Comparison of ENCODE assay signal across 21 cellular contexts in genomic region chr4:157997296-157997695, GRCh38.
"Had no signal": no experiment of that assay in that cellular context is flagged by ENCODE, and none has a peak within 500 bp of the region (broad histone marks: within the 10 kb centered on the region; RNA-seq: fewer than 3 reads in every experiment).

No MANE protein-coding gene starts in this region.

- H3K9me3 Mint-ChIP-seq: activated naive CD8-positive, alpha-beta T cell treated with anti-CD3 and anti-CD28 coated beads, Interleukin-2, amount 10 ng/mL, durations not matched to agents 7 days and 5 days had no signal

- ATAC-seq: activated CD8-positive, alpha-beta T cell treated with anti-CD3 and anti-CD28 coated beads, Interleukin-2, amount 10 ng/mL, durations not matched to agents 7 days and 5 days had no signal

- H3K27ac ChIP-seq: PC-9, SJCRH30, WERI-Rb-1 had no signal

- H3K27me3 Mint-ChIP-seq: activated naive CD8-positive, alpha-beta T cell treated with anti-CD3 and anti-CD28 coated beads, Interleukin-2, amount 10 ng/mL, durations not matched to agents 7 days and 5 days had no signal

- H2AFZ ChIP-seq: PC-9 had no signal

- H3K4me1 ChIP-seq: SJCRH30 had no signal

- H3K27me3 ChIP-seq: adrenal gland, SJCRH30 had no signal

- DNase-seq: activated CD4-positive, alpha-beta T cell treated with anti-CD3 and anti-CD28 coated beads for 4 hours; activated CD4-positive, alpha-beta T cell treated with anti-CD3 and anti-CD28 coated beads, Interleukin-2, amount 50 U/mL, for 4 hours; activated CD8-positive, alpha-beta memory T cell treated with anti-CD3 and anti-CD28 coated beads, Interleukin-2, amount 50 U/mL, for 48 hours; activated CD8-positive, alpha-beta T cell treated with anti-CD3 and anti-CD28 coated beads, Interleukin-2, amount 10 ng/mL, durations not matched to agents 7 days and 5 days; activated naive CD4-positive, alpha-beta T cell treated with anti-CD3 and anti-CD28 coated beads, Interleukin-2, amount 50 U/mL, for 16 hours; activated naive CD8-positive, alpha-beta T cell treated with anti-CD3 and anti-CD28 coated beads, Interleukin-2, amount 10 ng/mL, durations not matched to agents 7 days and 5 days; activated T-cell treated with anti-CD3 and anti-CD28 coated beads, Interleukin-2, amount 50 U/mL, for 1 hour; adrenal gland; anterior cingulate cortex; MM.1S; NCI-H1105; NCI-H1436; NCI-H1694 treated with DMSO at 0.1 percent for 48 hours; NCI-H2029 treated with DMSO at 0.1 percent for 48 hours; NCI-H510A treated with DMSO at 0.1 percent for 48 hours; NCI-H69; PC-9; SJCRH30; SK-N-SH; T-helper 1 cell; WERI-Rb-1 had no signal

- H3K4me3 Mint-ChIP-seq: activated CD8-positive, alpha-beta T cell treated with anti-CD3 and anti-CD28 coated beads, Interleukin-2, amount 10 ng/mL, durations not matched to agents 7 days and 5 days; activated naive CD8-positive, alpha-beta T cell treated with anti-CD3 and anti-CD28 coated beads, Interleukin-2, amount 10 ng/mL, durations not matched to agents 7 days and 5 days had no signal

- H3K27ac Mint-ChIP-seq: activated CD8-positive, alpha-beta T cell treated with anti-CD3 and anti-CD28 coated beads, Interleukin-2, amount 10 ng/mL, durations not matched to agents 7 days and 5 days; activated naive CD8-positive, alpha-beta T cell treated with anti-CD3 and anti-CD28 coated beads, Interleukin-2, amount 10 ng/mL, durations not matched to agents 7 days and 5 days had no signal

- H3K4me1 Mint-ChIP-seq: activated naive CD8-positive, alpha-beta T cell treated with anti-CD3 and anti-CD28 coated beads, Interleukin-2, amount 10 ng/mL, durations not matched to agents 7 days and 5 days had no signal

- H3K36me3 Mint-ChIP-seq: activated naive CD8-positive, alpha-beta T cell treated with anti-CD3 and anti-CD28 coated beads, Interleukin-2, amount 10 ng/mL, durations not matched to agents 7 days and 5 days had no signal

- H3K9me3 ChIP-seq: adrenal gland, SJCRH30, SK-N-SH had no signal

- H3K36me3 ChIP-seq: adrenal gland, SJCRH30, WERI-Rb-1 had no signal

- H3K4me3 ChIP-seq: adrenal gland, PC-9, SJCRH30 had no signal

- H3K9ac ChIP-seq: SK-N-SH had no signal

- H3K4me2 ChIP-seq: PC-9, SK-N-SH had no signal
